ENCODE assay signal across 27 cellular contexts in the genomic region with DNA sequence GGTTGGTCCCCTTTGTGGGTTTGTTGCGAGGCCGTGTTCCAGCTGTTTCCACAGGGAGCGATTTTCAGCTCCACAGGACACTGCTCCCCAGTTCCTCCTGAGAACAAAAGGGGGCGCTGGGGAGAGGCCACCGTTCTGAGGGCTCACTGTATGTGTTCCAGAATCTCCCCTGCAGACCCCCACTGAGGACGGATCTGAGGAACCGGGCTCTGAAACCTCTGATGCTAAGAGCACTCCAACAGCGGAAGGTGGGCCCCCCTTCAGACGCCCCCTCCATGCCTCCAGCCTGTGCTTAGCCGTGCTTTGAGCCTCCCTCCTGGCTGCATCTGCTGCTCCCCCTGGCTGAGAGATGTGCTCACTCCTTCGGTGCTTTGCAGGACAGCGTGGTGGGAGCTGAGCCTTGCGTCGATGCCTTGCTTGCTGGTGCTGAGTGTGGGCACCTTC. TPM values are rescaled to one million over a fixed set of nuclear protein-coding genes. Genes with fewer than 3 reads are reported as not detected.
DNase-seq lines count a peak whose midpoint lies in the region; FAIRE-seq and TF ChIP-seq lines count a peak whose summit lies in the region.
"Had no signal": no experiment of that assay in that cellular context is flagged by ENCODE, and none has a peak within 500 bp of the region (broad histone marks: within the 10 kb centered on the region; RNA-seq: fewer than 3 reads in every experiment).

No MANE protein-coding gene starts in this region.

- H2BK5ac ChIP-seq in H1 (ENCODE audit: low read depth, low read length) (no peak overlapping the region), neuronal stem cell (ENCODE audit: low read length) (no peak overlapping the region)

- no peaks in the 10 kb centered on the region for H3K9me3 ChIP-seq in H1 (ENCODE audit: insufficient read depth in 2 of 2, low read depth in 1 of 2, low read length in 1 of 2)
- peaks cover 0 to 2% of the 10 kb centered on the region in 2 donors for H3K9me3 ChIP-seq in neuronal stem cell (replicated peaks in 1 of 2; ENCODE audit: control insufficient read depth in 2 of 2, insufficient read depth in 1 of 2, low read depth in 1 of 2, low read length in 2 of 2)
- H3K9me3 ChIP-seq: ascending aorta had no signal

- no peak overlapping the region for H3K18ac ChIP-seq in H1 (ENCODE audit: extremely low read depth, low read length)
- H3K18ac ChIP-seq in neuronal stem cell (ENCODE audit: low read length) = peak overlapping the region; percentile 80

- H4K91ac ChIP-seq in H1 (replicated peaks; ENCODE audit: insufficient read length, low read length) (no peak overlapping the region), neuronal stem cell (ENCODE audit: low read depth, low read length, poor library complexity) (no peak overlapping the region)

- H3K4ac ChIP-seq in H1 (replicated peaks; ENCODE audit: insufficient read length, low read depth, low read length) (no peak overlapping the region), neuronal stem cell (ENCODE audit: low read length) (no peak overlapping the region)

- H3K4me3 ChIP-seq in H1 (ENCODE audit: extremely low read depth in 1 of 4, insufficient read depth in 2 of 4, low read depth in 3 of 4, low read length in 4 of 4) (peak overlapping the region in 1 of 4 experiments; percentile 37; a peak in 1 of 8 replicates), neuronal stem cell (ENCODE audit: low read length in 2 of 2) (no peak overlapping the region)
- H3K4me3 ChIP-seq: ascending aorta, spleen had no signal

- no peaks in the 10 kb centered on the region for H3K79me2 ChIP-seq in H1 (ENCODE audit: control insufficient read depth in 1 of 2, insufficient read depth in 2 of 2, low read length in 2 of 2)

- H3K23ac ChIP-seq in H1 (ENCODE audit: insufficient read length) (no peak overlapping the region), neuronal stem cell (ENCODE audit: low read depth, low read length, poor library complexity) (peak overlapping the region; percentile 21)

- no peak overlapping the region for H4K5ac ChIP-seq in H1 (ENCODE audit: insufficient read length, low read depth, low read length)

- CTCF ChIA-PET in H1 (lab: Charles Lee; ENCODE audit: partially characterized antibody) = interaction anchor here (0.6 to 2.8 kb wide), 44 partner anchors 8 to 331 kb away, joined by 3 to 31 read pairs (median 4); a partner anchor contains a TSS

- H3K4me1 ChIP-seq in H1 (replicated peaks in 1 of 4; ENCODE audit: control insufficient read depth in 3 of 4, insufficient read depth in 4 of 4, low read length in 3 of 4) (peaks cover 0 to 3% (median 0%) of the 10 kb centered on the region in 4 experiments; a peak in 1 of 7 replicates), neuronal stem cell (ENCODE audit: control insufficient read depth in 2 of 2, insufficient read depth in 1 of 2, low read depth in 1 of 2, low read length in 2 of 2) (peaks cover 0 to under 1% of the 10 kb centered on the region in 2 donors)
- H3K4me1 ChIP-seq: ascending aorta had no signal

- no peak overlapping the region for H3K56ac ChIP-seq in H1 (replicated peaks; ENCODE audit: insufficient read length, low read depth, low read length)

- H2AFZ ChIP-seq in H1 (ENCODE audit: low read length) = peak overlapping the region; percentile 80; the same call in 1 of the 2 replicates
- no peak overlapping the region for H2AFZ ChIP-seq in neuronal stem cell (ENCODE audit: low read length)

- WGBS in H1 (ENCODE audit: extremely low coverage in 1 of 2, insufficient coverage in 1 of 2, insufficient read length in 1 of 2, insufficient replicate concordance in 2 of 2, low coverage in 1 of 2, low lambda C conversion rate in 2 of 2, missing lambda C conversion rate in 1 of 2), 2 experiments = 56% methylated on average over 14 of the region's 14 CpGs; no CpG with 5 or more reads in 1 of the 2 experiments
- no CpG with 5 or more reads among the region's 14 CpGs for WGBS in neuronal stem cell (ENCODE audit: extremely low coverage in 2 of 2, insufficient read length in 2 of 2, insufficient replicate concordance in 1 of 2), 2 donors

- H3K27ac ChIP-seq in H1 (ENCODE audit: low read depth, low read length) (no peak overlapping the region), neuronal stem cell (replicated peaks; ENCODE audit: low read length) (no peak overlapping the region)
- H3K27ac ChIP-seq: ascending aorta, spleen had no signal

- peaks cover 10% of the 10 kb centered on the region; the same call in 1 of the 2 replicates for H3K23me2 ChIP-seq in H1 (ENCODE audit: low read depth, low read length)

- H3K79me1 ChIP-seq in H1 (ENCODE audit: low read depth, low read length) (no peaks in the 10 kb centered on the region), neuronal stem cell (ENCODE audit: low read depth, low read length) (no peaks in the 10 kb centered on the region)

- TF ChIP-seq CTCF in GM10266 (IDR thresholded peaks at IDR 0.05; ENCODE audit: control insufficient read depth, insufficient read depth, low read depth, missing control alignments) = peak; percentile 10
- TF ChIP-seq CTCF in H1 (IDR thresholded peaks at IDR 0.05; ENCODE audit: control extremely low read depth in 1 of 3, insufficient read depth in 1 of 3, low read depth in 1 of 3, low read length in 3 of 3) = peak; percentile 62 to 70 (median 66)

- FAIRE-seq in HTR-8/SVneo (lab: Jason Lieb, UNC) (peak; percentile 76), H1 (lab: Jason Lieb, UNC) (no peak)
- FAIRE-seq: D721Med had no signal

- no peak for TF ChIP-seq EP300 in H1 (IDR thresholded peaks at IDR 0.05; ENCODE audit: borderline replicate concordance in 1 of 2, low read depth in 2 of 2, low read length in 2 of 2)

- H2AK5ac ChIP-seq in H1 (ENCODE audit: low read depth, low read length) = no peak overlapping the region
- peak overlapping the region; percentile 51 for H2AK5ac ChIP-seq in neuronal stem cell (ENCODE audit: low read depth, low read length)

- H2BK15ac ChIP-seq in H1 (ENCODE audit: low read length) (no peak overlapping the region), neuronal stem cell (ENCODE audit: low read length) (no peak overlapping the region)

- H2BK20ac ChIP-seq in H1 (ENCODE audit: low read length) = no peak overlapping the region

- H3K27me3 ChIP-seq in H1 (replicated peaks in 1 of 4; ENCODE audit: control insufficient read depth in 3 of 4, extremely low read depth in 1 of 4, insufficient read depth in 3 of 4, low read length in 3 of 4) (peaks cover 0 to 5% (median 0%) of the 10 kb centered on the region in 4 experiments; a peak in 3 of 7 replicates), neuronal stem cell (ENCODE audit: control insufficient read depth in 3 of 3, insufficient read depth in 3 of 3, low read depth in 1 of 3, low read length in 3 of 3) (peaks cover 0 to 16% (median 0%) of the 10 kb centered on the region in 3 experiments)
- H3K27me3 ChIP-seq: ascending aorta had no signal

- no peak for TF ChIP-seq POLR2A in H1 (IDR thresholded peaks at IDR 0.05; ENCODE audit: control extremely low read depth in 1 of 2, low read depth in 2 of 2, low read length in 2 of 2)

- no peak overlapping the region for H4K8ac ChIP-seq in H1 (ENCODE audit: extremely low read depth, insufficient read depth, low read length)
- H4K8ac ChIP-seq in neuronal stem cell (ENCODE audit: low read depth, low read length) = peak overlapping the region; percentile 92

- POLR2A ChIA-PET in H1 (lab: Charles Lee; ENCODE audit: partially characterized antibody) = interaction anchor here (0.8 to 1.2 kb wide), 2 partner anchors 23 to 241 kb away, joined by 3 read pairs; no protein-coding TSS in a partner anchor

- H3K36me3 ChIP-seq in H1 (ENCODE audit: control insufficient read depth in 2 of 4, insufficient read depth in 4 of 4, low read length in 3 of 4) (no peaks in the 10 kb centered on the region), neuronal stem cell (replicated peaks in 1 of 2; ENCODE audit: control insufficient read depth in 2 of 2, insufficient read depth in 2 of 2, low read length in 2 of 2) (no peaks in the 10 kb centered on the region)
- H3K36me3 ChIP-seq: ascending aorta, spleen had no signal

- H2BK12ac ChIP-seq in H1 (ENCODE audit: low read depth, low read length) (peak overlapping the region; percentile 32; the same call in 1 of the 2 replicates), neuronal stem cell (ENCODE audit: low read length) (peak overlapping the region; percentile 48)

- H3K9ac ChIP-seq in H1 (replicated peaks in 1 of 4; ENCODE audit: extremely low read depth in 1 of 4, low read depth in 3 of 4, low read length in 3 of 4) = no peak overlapping the region
- peak overlapping the region; percentile 7 for H3K9ac ChIP-seq in neuronal stem cell (ENCODE audit: low read depth, low read length, poor library complexity)

- no peaks in the 10 kb centered on the region for H4K20me1 ChIP-seq in H1 (replicated peaks in 1 of 2; ENCODE audit: control insufficient read depth in 1 of 2, insufficient read depth in 2 of 2, low read length in 2 of 2)

- no peak overlapping the region for H3K14ac ChIP-seq in H1 (ENCODE audit: insufficient read length)
- peak overlapping the region; percentile 15 for H3K14ac ChIP-seq in neuronal stem cell (ENCODE audit: low read length)

- peak; percentile 12 to 52 for TF ChIP-seq RAD21 in H1 (IDR thresholded peaks at IDR 0.05 in 1 of 2, conservative IDR thresholded peaks at IDR 0.05 in 1 of 2; ENCODE audit: low read depth in 2 of 2, low read length in 2 of 2)

- DNase-seq in GM10266 (ENCODE audit: extremely low spot score) (no peak), HTR-8/SVneo (ENCODE audit: insufficient read length, low spot score) (no peak), H1 (ENCODE audit: low read depth in 1 of 2, low spot score in 2 of 2) (peak in 1 of 2 experiments; percentile 77), neuronal stem cell (ENCODE audit: low spot score) (no peak), C1 segment of cervical spinal cord (lab: John Stamatoyannopoulos, UW) (no peak), RKO (ENCODE audit: low spot score) (no peak), AML-193 (lab: John Stamatoyannopoulos, UW) (no peak)
- DNase-seq: activated CD4-positive, alpha-beta T cell treated with anti-CD3 and anti-CD28 coated beads, Interleukin-2, amount 50 U/mL, for 48 hours; activated CD4-positive, CD25-positive, alpha-beta regulatory T cell; activated CD8-positive, alpha-beta memory T cell treated with anti-CD3 and anti-CD28 coated beads, Interleukin-2, amount 50 U/mL, for 4 hours; glutamatergic neuron; GOT3; NCI-H1105; NCI-H2029 treated with DMSO at 0.1 percent for 48 hours; NCI-H345; NCI-H82; stimulated activated CD4-positive, alpha-beta T cell treated with anti-CD3 and anti-CD28 coated beads, Interleukin-4, amount 100 ng/mL, for 1 hour; stimulated activated naive B cell treated with anti-CD40 and anti-IgM and Interleukin-4, amounts not matched to agents 10 μg/mL and 1 μg/mL and 100 μg/mL, for 72 hours; T-helper 9 cell had no signal

- peak overlapping the region in 1 of 2 experiments; percentile 47; a peak in 3 of 4 replicates for H3K4me2 ChIP-seq in H1 (ENCODE audit: insufficient read depth in 1 of 2, low read depth in 2 of 2, low read length in 2 of 2)
- no peak overlapping the region for H3K4me2 ChIP-seq in neuronal stem cell (ENCODE audit: insufficient read depth, low read length, poor library complexity, severe bottlenecking)

- H2BK120ac ChIP-seq in H1 (replicated peaks; ENCODE audit: low read depth, low read length) = no peak overlapping the region
- no peak overlapping the region for H2BK120ac ChIP-seq in neuronal stem cell (ENCODE audit: low read depth, low read length)

RNA-seq across cellular contexts. Expression of a gene that starts 27.3 kb away (rescaled TPM):
- total RNA-seq in H1 (2021; fragmentation: NEBNext Ultra II Directional; extraction: Animal tissue kit (Norgen Biotek cat#: 25700)) = not detected in 2 replicates
- not detected in 2 replicates for polyA plus RNA-seq in H1 (2011; rRNA removed)
- not detected for polyA plus RNA-seq in H1 (2011; cell fraction: cytosol; rRNA removed)
- not detected for polyA plus RNA-seq in H1 (2011; cell fraction: nucleus; rRNA removed)
- polyA plus RNA-seq in H1 (2012, experiment 1 of 2) = not detected in 4 replicates
- polyA plus RNA-seq in H1 (2012, experiment 2 of 2) = not detected
- not detected for polyA plus RNA-seq in H1 (2013, experiment 1 of 2)
- polyA plus RNA-seq in H1 (2013, experiment 2 of 2) = not detected
- not detected in 2 replicates for polyA minus RNA-seq in H1 (2011; rRNA and poly(A)+ RNA removed)
- polyA minus RNA-seq in H1 (2011; cell fraction: cytosol; rRNA and poly(A)+ RNA removed) = not detected
- not detected for polyA minus RNA-seq in H1 (2011; cell fraction: nucleus; rRNA and poly(A)+ RNA removed)
- polyA plus RNA-seq in neuronal stem cell (2013, experiment 1 of 2) = not detected
- polyA plus RNA-seq in neuronal stem cell (2013, experiment 2 of 2) = not detected
- total RNA-seq: activated naive CD4-positive, alpha-beta T cell treated with anti-CD3 and anti-CD28 coated beads, Interleukin-2, amount 50 U/mL, for 72 hours; ascending aorta; dermis microvascular lymphatic vessel endothelial cell; myocyte; osteocyte; spleen; urinary bladder had no signal
- polyA plus RNA-seq: spleen, urinary bladder had no signal
